In genomic region chr6:23269436-23269835, GRCh38 we compare ENCODE assay signal across 19 cellular contexts.
DNase-seq lines count a peak whose midpoint lies in the region; ATAC-seq and TF ChIP-seq lines count a peak whose summit lies in the region.
"Had no signal": no experiment of that assay in that cellular context is flagged by ENCODE, and none has a peak within 500 bp of the region (broad histone marks: within the 10 kb centered on the region; RNA-seq: fewer than 3 reads in every experiment).

No MANE protein-coding gene starts in this region.

- no peak overlapping the region for H3K27ac ChIP-seq in osteoblast (ENCODE audit: low read depth, low read length)
- H3K27ac ChIP-seq: PC-9 had no signal

- H3K27me3 Mint-ChIP-seq in activated CD4-positive, alpha-beta T cell treated with anti-CD3 and anti-CD28 coated beads for 36 hours = no peaks in the 10 kb centered on the region
- H3K27me3 Mint-ChIP-seq: CD4-positive, CD25-positive, alpha-beta regulatory T cell had no signal

- H4K20me1 ChIP-seq in osteoblast (ENCODE audit: insufficient read depth, low read length) = no peaks in the 10 kb centered on the region

- no peak overlapping the region for H3K9ac ChIP-seq in adipocyte (ENCODE audit: low read length)

- CTCF ChIA-PET in activated CD4-positive, alpha-beta T cell treated with anti-CD3 and anti-CD28 coated beads for 36 hours (lab: Charles Lee) = no interaction called here

- H2AFZ ChIP-seq in osteoblast (ENCODE audit: low read length) = peak overlapping the region; percentile 3
- H2AFZ ChIP-seq: PC-9 had no signal

- no peak overlapping the region for H3K4me2 ChIP-seq in osteoblast (ENCODE audit: insufficient read depth, low read length)
- H3K4me2 ChIP-seq: PC-9 had no signal

- intact Hi-C loops in activated CD4-positive, alpha-beta T cell treated with anti-CD3 and anti-CD28 coated beads for 36 hours (cut with DNase I, micrococcal nuclease) = no loop called here

- no peak overlapping the region for H3K27ac Mint-ChIP-seq in activated CD4-positive, alpha-beta T cell treated with anti-CD3 and anti-CD28 coated beads for 36 hours

- POLR2A ChIA-PET in activated CD4-positive, alpha-beta T cell treated with anti-CD3 and anti-CD28 coated beads for 36 hours (lab: Charles Lee) = no interaction called here

- no peak for TF ChIP-seq CTCF in LNCaP clone FGC (IDR thresholded peaks at IDR 0.05; ENCODE audit: control insufficient read depth, extremely low read depth, insufficient read depth)
- TF ChIP-seq CTCF in osteoblast (IDR thresholded peaks at IDR 0.05; ENCODE audit: extremely low read depth, low read depth, low read length) = no peak

- H3K27me3 ChIP-seq in adipocyte (replicated peaks; ENCODE audit: control insufficient read depth, insufficient read depth, low read length) = no peaks in the 10 kb centered on the region
- no peaks in the 10 kb centered on the region for H3K27me3 ChIP-seq in osteoblast (ENCODE audit: insufficient read depth, low read length)
- H3K27me3 ChIP-seq: MG63 had no signal

- no peak for ATAC-seq in activated CD4-positive, alpha-beta T cell treated with anti-CD3 and anti-CD28 coated beads for 36 hours
- ATAC-seq: GM12878 had no signal

- H3K4me1 ChIP-seq in adipocyte (ENCODE audit: control insufficient read depth, insufficient read depth, low read length) (no peaks in the 10 kb centered on the region), osteoblast (ENCODE audit: insufficient read depth, low read length) (no peaks in the 10 kb centered on the region)

- no peaks in the 10 kb centered on the region for H3K36me3 Mint-ChIP-seq in activated CD4-positive, alpha-beta T cell treated with anti-CD3 and anti-CD28 coated beads for 36 hours (ENCODE audit: low read depth)
- H3K36me3 Mint-ChIP-seq: CD4-positive, CD25-positive, alpha-beta regulatory T cell had no signal

- DNase-seq in LNCaP clone FGC (ENCODE audit: low read depth) = peak; percentile 70
- DNase-seq in adipocyte (ENCODE audit: low read depth) = peak; percentile 70
- peak; percentile 70 for DNase-seq in fibroblast of peridontal ligament (ENCODE audit: extremely low read depth)
- no peak for DNase-seq in osteoblast (ENCODE audit: insufficient read length, low spot score, missing footprints)
- DNase-seq in H4 (ENCODE audit: low spot score) = no peak
- DNase-seq in activated CD8-positive, alpha-beta memory T cell treated with anti-CD3 and anti-CD28 coated beads, Interleukin-2, amount 50 U/mL, for 48 hours = no peak
- no peak for DNase-seq in stimulated activated CD4-positive, alpha-beta T cell treated with anti-CD3 and anti-CD28 coated beads, Interleukin-4, amount 100 ng/mL, for 4 hours
- no peak for DNase-seq in activated CD4-positive, alpha-beta T cell treated with anti-CD3 and anti-CD28 coated beads for 36 hours
- DNase-seq: CD4-positive, CD25-positive, alpha-beta regulatory T cell; DMS79; KBM-7; MG63; NCI-H146; NCI-H2081 treated with DMSO at 0.1 percent for 48 hours; NCI-H226; NCI-H526; NK-92 treated with Interleukin-12 subunit alpha and Interleukin-12 subunit beta, amount 100 ng/mL, for 24 hours; PC-9 had no signal

- no peaks in the 10 kb centered on the region for H3K79me2 ChIP-seq in osteoblast (ENCODE audit: insufficient read depth, low read length)

- H3K9me3 ChIP-seq in adipocyte (ENCODE audit: control insufficient read depth, low read length) = no peaks in the 10 kb centered on the region
- no peaks in the 10 kb centered on the region for H3K9me3 ChIP-seq in osteoblast (ENCODE audit: low read depth, low read length)
- H3K9me3 ChIP-seq: MG63 had no signal

- no peak overlapping the region for H3K4me3 Mint-ChIP-seq in activated CD4-positive, alpha-beta T cell treated with anti-CD3 and anti-CD28 coated beads for 36 hours
- H3K4me3 Mint-ChIP-seq: CD4-positive, CD25-positive, alpha-beta regulatory T cell had no signal

- H3K4me3 ChIP-seq in LNCaP clone FGC (ENCODE audit: low read depth, low read length) = no peak overlapping the region
- H3K4me3 ChIP-seq in adipocyte (ENCODE audit: low read length) = no peak overlapping the region
- H3K4me3 ChIP-seq in osteoblast (ENCODE audit: insufficient read depth, low read length) = no peak overlapping the region
- H3K4me3 ChIP-seq: GM12878, MG63, PC-9 had no signal

- H3K36me3 ChIP-seq in adipocyte (ENCODE audit: control insufficient read depth, insufficient read depth, low read length, severe bottlenecking) = no peaks in the 10 kb centered on the region
- no peaks in the 10 kb centered on the region for H3K36me3 ChIP-seq in osteoblast (ENCODE audit: insufficient read depth, low read length)
- H3K36me3 ChIP-seq: MG63 had no signal

- H3K9me3 Mint-ChIP-seq in activated CD4-positive, alpha-beta T cell treated with anti-CD3 and anti-CD28 coated beads for 36 hours (ENCODE audit: low read depth) = no peaks in the 10 kb centered on the region

- no peaks in the 10 kb centered on the region for H3K4me1 Mint-ChIP-seq in activated CD4-positive, alpha-beta T cell treated with anti-CD3 and anti-CD28 coated beads for 36 hours
- H3K4me1 Mint-ChIP-seq: CD4-positive, CD25-positive, alpha-beta regulatory T cell had no signal

Comparison
In these comparisons a context has a peak if more than half of its experiments do, and no peak if none do; other contexts are left out.
1. DNase-seq: peak in LNCaP clone FGC (single experiment), adipocyte (single experiment) and fibroblast of peridontal ligament (single experiment); none in osteoblast (single experiment), H4 (single experiment), activated CD8-positive, alpha-beta memory T cell treated with anti-CD3 and anti-CD28 coated beads, Interleukin-2, amount 50 U/mL, for 48 hours (single experiment), stimulated activated CD4-positive, alpha-beta T cell treated with anti-CD3 and anti-CD28 coated beads, Interleukin-4, amount 100 ng/mL, for 4 hours (0 of 2) and activated CD4-positive, alpha-beta T cell treated with anti-CD3 and anti-CD28 coated beads for 36 hours (single experiment).